In genomic region chr1:92961131-92961895, GRCh38 we compare ENCODE assay signal across 8 cellular contexts. TPM values are rescaled to one million over a fixed set of nuclear protein-coding genes. Genes with fewer than 3 reads are reported as not detected.
A peak's percentile ranks its signal among the peaks of the same experiment; 100 is the strongest.
DNase-seq lines count a peak whose midpoint lies in the region; FAIRE-seq and TF ChIP-seq lines count a peak whose summit lies in the region.

Gene DIPK1A, minus strand, starts transcription at chr1:92961462. Its CDS starts 33 bp downstream, at chr1:92961429.

- H3K4me2 ChIP-seq in astrocyte (ENCODE audit: low read length): peak within 1 kb of the TSS; percentile 91

- H3K79me2 ChIP-seq in astrocyte (ENCODE audit: insufficient read depth, low read length): no peaks in the 10 kb centered on the region

- H3K4me3 Mint-ChIP-seq in astrocyte (ENCODE audit: unreplicated experiment): peak within 1 kb of the TSS; percentile 92

- H3K4me1 Mint-ChIP-seq in astrocyte (ENCODE audit: low read depth, unreplicated experiment): no peaks in the 10 kb centered on the region

- H3K27me3 ChIP-seq in astrocyte (ENCODE audit: insufficient read depth, low read length) (peaks cover 10% of the 10 kb centered on the region), sigmoid colon (no peaks in the 10 kb centered on the region)

- peak; percentile 76 for TF ChIP-seq POLR2A in GM10847 (IDR thresholded peaks at IDR 0.05; ENCODE audit: extremely low read depth, insufficient read length)
- peak in 1 of 2 donors; percentile 48 for TF ChIP-seq POLR2A in sigmoid colon (IDR thresholded peaks at IDR 0.05)

- TF ChIP-seq EP300 in sigmoid colon (IDR thresholded peaks at IDR 0.05): no peak

- TF ChIP-seq CTCF in HFF-Myc (IDR thresholded peaks at IDR 0.05; ENCODE audit: low read depth, low read length, missing control alignments) (no peak), astrocyte (IDR thresholded peaks at IDR 0.05; ENCODE audit: insufficient read depth, low read depth, low read length) (no peak), sigmoid colon (IDR thresholded peaks at IDR 0.05) (peak in 1 of 4 experiments; percentile 26)

- intact Hi-C loops in sigmoid colon (cut with DNase I): loop anchor here (1.0 to 10.0 kb wide), 5 partner anchors 33 to 386 kb away; partner anchors contain the start of genes DR1, EVI5 and RPL5

- no peaks in the 10 kb centered on the region for H4K20me1 ChIP-seq in astrocyte (ENCODE audit: insufficient read depth, low read length)

- no peaks in the 10 kb centered on the region for H3K36me3 Mint-ChIP-seq in astrocyte (ENCODE audit: low read depth, unreplicated experiment)

- peak within 1 kb of the TSS; percentile 90 for H3K9ac ChIP-seq in astrocyte (ENCODE audit: low read length)

- H3K9me3 ChIP-seq in astrocyte (ENCODE audit: insufficient read depth, low read depth, low read length): no peaks in the 10 kb centered on the region
- no peaks in the 10 kb centered on the region for H3K9me3 ChIP-seq in sigmoid colon

- no peaks in the 10 kb centered on the region for H3K36me3 ChIP-seq in astrocyte (ENCODE audit: insufficient read depth, low read length)
- no peaks in the 10 kb centered on the region for H3K36me3 ChIP-seq in sigmoid colon

- H3K27me3 Mint-ChIP-seq in astrocyte (ENCODE audit: low read depth, unreplicated experiment): no peaks in the 10 kb centered on the region

- peaks cover 12% of the 10 kb centered on the region for H3K4me1 ChIP-seq in astrocyte (ENCODE audit: insufficient read depth, low read length)
- H3K4me1 ChIP-seq in sigmoid colon: peaks cover 0 to 43% (median 32%) of the 10 kb centered on the region in 4 donors

- H3K9me3 Mint-ChIP-seq in astrocyte (ENCODE audit: unreplicated experiment): no peaks in the 10 kb centered on the region

- no peak for DNase-seq in HFF-Myc (ENCODE audit: extremely low read depth, low read depth)
- DNase-seq in NCI-H1092 treated with DMSO at 0.1 percent for 48 hours (lab: John Stamatoyannopoulos, UW): peak; percentile 66
- DNase-seq in T-helper 22 cell (ENCODE audit: low read depth): peak; percentile 61
- DNase-seq in astrocyte (ENCODE audit: low read depth): peak; percentile 55
- DNase-seq in hypothalamus (lab: John Stamatoyannopoulos, UW): peak in 49 of 51 donors; percentile 38 to 92 (median 79)
- DNase-seq in sigmoid colon: peak; percentile 89
- DNase-seq in SKM-1 (lab: John Stamatoyannopoulos, UW; ENCODE audit: unreplicated experiment): no peak

- H3K27ac ChIP-seq in astrocyte (ENCODE audit: low read depth, low read length) (peak within 1 kb of the TSS; percentile 71), sigmoid colon (peak within 1 kb of the TSS; percentile 96 to 99 (median 98))

- peak within 1 kb of the TSS; percentile 95 for H2AFZ ChIP-seq in astrocyte (ENCODE audit: low read depth, low read length)

- WGBS in sigmoid colon, 2 donors: 1% methylated on average over 103 of the region's 103 CpGs

- H3K27ac Mint-ChIP-seq in astrocyte (ENCODE audit: unreplicated experiment): peak within 1 kb of the TSS; percentile 78

- peak within 1 kb of the TSS; percentile 67 for H3K4me3 ChIP-seq in HFF-Myc (replicated peaks; ENCODE audit: low read depth, low read length)
- peak within 1 kb of the TSS; percentile 81 for H3K4me3 ChIP-seq in astrocyte (ENCODE audit: insufficient read depth, low read depth, low read length)
- peak within 1 kb of the TSS; percentile 82 to 91 (median 88) for H3K4me3 ChIP-seq in sigmoid colon

- FAIRE-seq in astrocyte (lab: Jason Lieb, UNC): no peak

RNA-seq across cellular contexts. Expression of gene DIPK1A, which starts in this region (rescaled TPM):
- total RNA-seq in astrocyte: 8.4 and 8.7 TPM in 2 replicates
- 10 to 100 TPM; 19.1 to 35.5 (median 26.7) TPM for total RNA-seq in sigmoid colon
- polyA plus RNA-seq in sigmoid colon: 1 to 10 TPM; 1.8 to 7.3 (median 2.5) TPM

Comparison
In these comparisons a context has a peak if more than half of its experiments do, and no peak if none do; other contexts are left out.
1. DNase-seq: peak in NCI-H1092 treated with DMSO at 0.1 percent for 48 hours (single experiment), T-helper 22 cell (single experiment), astrocyte (single experiment), hypothalamus (49 of 51) and sigmoid colon (single experiment); none in HFF-Myc (single experiment) and SKM-1 (single experiment).
2. Peak in every context shown above with its lines, with median percentiles within 50 percentile points of each other: H3K4me3 ChIP-seq.